28 cellular contexts compared by ENCODE assay signal in genomic region chr16:671353-672131, GRCh38. TPM values are rescaled to one million over a fixed set of nuclear protein-coding genes. Genes with fewer than 3 reads are reported as not detected.
"Had no signal": no experiment of that assay in that cellular context is flagged by ENCODE, and none has a peak within 500 bp of the region (broad histone marks: within the 10 kb centered on the region; RNA-seq: fewer than 3 reads in every experiment).

No MANE protein-coding gene starts in this region.

- H3K36me3 Mint-ChIP-seq: immature natural killer cell had no signal

- H3K27me3 ChIP-seq: gastroesophageal sphincter, testis, tibial nerve, upper lobe of right lung had no signal

- ATAC-seq: effector memory CD8-positive, alpha-beta T cell; gastroesophageal sphincter; left cardiac atrium; psoas muscle; sciatic nerve; stimulated activated naive B cell treated with anti-CD40 and anti-IgM and Interleukin-4, amounts not matched to agents 10 μg/mL and 1 μg/mL and 100 μg/mL, for 72 hours; stimulated activated naive CD8-positive, alpha-beta T cell treated with anti-CD3 and anti-CD28 coated beads, Interleukin-15, amount 100 ng/mL, for 72 hours; upper lobe of right lung had no signal

- DNase-seq: effector memory CD8-positive, alpha-beta T cell; esophagus squamous epithelium; foreskin fibroblast; immature natural killer cell; kidney; left cardiac atrium; left ventricle myocardium inferior; mesenchymal stem cell; midbrain; nephron progenitor cell; psoas muscle; retina; spleen; stimulated activated CD4-positive, alpha-beta T cell treated with anti-CD3 and anti-CD28 coated beads, Interleukin-15, amount 100 ng/mL, for 24 hours; stimulated activated CD4-positive, alpha-beta T cell treated with anti-CD3 and anti-CD28 coated beads, Interleukin-1b, Interleukin-23, amount 100 ng/mL, for 48 hours; stimulated activated CD4-positive, alpha-beta T cell treated with anti-CD3 and anti-CD28 coated beads, Interleukin-4, amount 100 ng/mL, for 24 hours; stimulated activated naive B cell treated with anti-CD40 and anti-IgM and Interleukin-4, amounts not matched to agents 10 μg/mL and 1 μg/mL and 100 μg/mL, for 72 hours; stimulated activated naive CD8-positive, alpha-beta T cell treated with anti-CD3 and anti-CD28 coated beads, Interleukin-15, amount 100 ng/mL, for 72 hours; testis; upper lobe of right lung had no signal

- H3K9me3 Mint-ChIP-seq: dendritic cell treated with granulocyte-macrophage colony-stimulating factor and Interleukin-4, amounts not matched to agents 40 ng/mL and 50 ng/mL, for 4 days; effector memory CD8-positive, alpha-beta T cell; immature natural killer cell; nephron progenitor cell; stimulated activated naive B cell treated with anti-CD40 and anti-IgM and Interleukin-4, amounts not matched to agents 10 μg/mL and 1 μg/mL and 100 μg/mL, for 72 hours; stimulated activated naive CD8-positive, alpha-beta T cell treated with anti-CD3 and anti-CD28 coated beads, Interleukin-15, amount 100 ng/mL, for 72 hours had no signal

- FAIRE-seq: colon, kidney had no signal

- H3K4me3 ChIP-seq: esophagus squamous epithelium, gastroesophageal sphincter, left ventricle myocardium inferior, lung, psoas muscle, spleen, testis, tibial nerve, upper lobe of right lung had no signal

- H3K4me3 Mint-ChIP-seq: dendritic cell treated with granulocyte-macrophage colony-stimulating factor and Interleukin-4, amounts not matched to agents 40 ng/mL and 50 ng/mL, for 4 days; effector memory CD8-positive, alpha-beta T cell; nephron progenitor cell; stimulated activated naive B cell treated with anti-CD40 and anti-IgM and Interleukin-4, amounts not matched to agents 10 μg/mL and 1 μg/mL and 100 μg/mL, for 72 hours; stimulated activated naive CD8-positive, alpha-beta T cell treated with anti-CD3 and anti-CD28 coated beads, Interleukin-15, amount 100 ng/mL, for 72 hours had no signal

- H3K27ac Mint-ChIP-seq: dendritic cell treated with granulocyte-macrophage colony-stimulating factor and Interleukin-4, amounts not matched to agents 40 ng/mL and 50 ng/mL, for 4 days; effector memory CD8-positive, alpha-beta T cell; immature natural killer cell; nephron progenitor cell; stimulated activated naive B cell treated with anti-CD40 and anti-IgM and Interleukin-4, amounts not matched to agents 10 μg/mL and 1 μg/mL and 100 μg/mL, for 72 hours; stimulated activated naive CD8-positive, alpha-beta T cell treated with anti-CD3 and anti-CD28 coated beads, Interleukin-15, amount 100 ng/mL, for 72 hours had no signal

- H3K9me3 ChIP-seq: esophagus squamous epithelium, gastroesophageal sphincter, left ventricle myocardium inferior, neutrophil, psoas muscle, spleen, testis, tibial nerve, upper lobe of right lung had no signal

- H3K27ac ChIP-seq: epithelial cell of prostate, esophagus squamous epithelium, gastroesophageal sphincter, left ventricle myocardium inferior, neutrophil, psoas muscle, spleen, testis, tibial nerve, upper lobe of right lung had no signal

RNA-seq across cellular contexts. Expression of gene RHBDL1, which starts 3.9 kb away (rescaled TPM):
- polyA plus RNA-seq: immature natural killer cell had no signal
